In the genomic region with DNA sequence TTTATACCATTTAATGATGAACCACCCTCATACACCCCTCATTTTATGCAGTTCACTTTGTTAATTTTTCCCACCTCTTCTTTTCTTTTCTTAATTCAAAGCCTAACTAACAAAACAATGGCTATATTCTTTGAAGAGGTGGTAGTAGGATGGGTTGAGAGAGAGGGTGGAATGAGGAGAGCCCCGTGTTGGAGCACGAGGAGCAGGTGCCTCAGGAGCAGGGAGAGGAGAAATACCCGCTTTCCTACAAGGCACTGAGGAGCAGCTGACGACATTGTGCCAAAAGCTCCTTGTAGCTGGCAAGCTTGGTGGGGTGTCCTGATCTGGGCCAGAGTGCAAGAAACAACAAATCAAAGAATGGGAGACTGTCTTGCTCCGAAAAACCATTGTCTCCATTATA, we compare ENCODE assay signal across 22 cellular contexts.
DNase-seq lines count a peak whose midpoint lies in the region; ATAC-seq and TF ChIP-seq lines count a peak whose summit lies in the region.
"Had no signal": no experiment of that assay in that cellular context is flagged by ENCODE, and none has a peak within 500 bp of the region (broad histone marks: within the 10 kb centered on the region; RNA-seq: fewer than 3 reads in every experiment).

No MANE protein-coding gene starts in this region.

- peaks cover 11% of the 10 kb centered on the region for H3K9me3 Mint-ChIP-seq in nephron progenitor cell
- H3K9me3 Mint-ChIP-seq in naive thymus-derived CD8-positive, alpha-beta T cell: peaks cover 0 to 18% (median 9%) of the 10 kb centered on the region in 9 donors

- H3K27ac ChIP-seq in caudate nucleus (ENCODE audit: low read depth, low read length) (no peak overlapping the region), Karpas-422 (ENCODE audit: low read length) (no peak overlapping the region)
- H3K27ac ChIP-seq: BLaER1 had no signal

- no peak overlapping the region for H2AFZ ChIP-seq in Karpas-422 (ENCODE audit: low read length)

- POLR2A ChIA-PET in naive thymus-derived CD8-positive, alpha-beta T cell (lab: Charles Lee): no interaction called here

- H3K36me3 Mint-ChIP-seq in nephron progenitor cell (ENCODE audit: low read depth): no peaks in the 10 kb centered on the region
- H3K36me3 Mint-ChIP-seq in naive thymus-derived CD8-positive, alpha-beta T cell: peaks cover 0 to 6% (median 0%) of the 10 kb centered on the region in 3 donors
- H3K36me3 Mint-ChIP-seq: CD14-positive monocyte; CD4-positive, alpha-beta memory T cell; CD4-positive, CD25-positive, alpha-beta regulatory T cell had no signal

- H3K36me3 ChIP-seq in Karpas-422 (ENCODE audit: insufficient read depth, low read length): no peaks in the 10 kb centered on the region
- H3K36me3 ChIP-seq: BE2C, BLaER1 had no signal

- H3K4me1 ChIP-seq in Karpas-422 (ENCODE audit: low read length): no peaks in the 10 kb centered on the region
- H3K4me1 ChIP-seq: BE2C, BLaER1 had no signal

- H3K27me3 Mint-ChIP-seq in nephron progenitor cell (ENCODE audit: low read depth, poor library complexity): peaks cover 9% of the 10 kb centered on the region
- peaks cover 7 to 49% (median 26%) of the 10 kb centered on the region in 5 donors for H3K27me3 Mint-ChIP-seq in naive thymus-derived CD8-positive, alpha-beta T cell
- H3K27me3 Mint-ChIP-seq: CD4-positive, CD25-positive, alpha-beta regulatory T cell had no signal

- H3K27me3 ChIP-seq in Karpas-422 (ENCODE audit: low read length): 0 out of 2 replicates have a peak, but pooled peaks cover under 1% of the 10 kb centered on the region
- H3K27me3 ChIP-seq: BE2C, BLaER1 had no signal

- TF ChIP-seq CTCF in nephron progenitor cell (IDR thresholded peaks at IDR 0.05): no peak

- H3K27ac Mint-ChIP-seq in nephron progenitor cell: peak overlapping the region; percentile 40
- no peak overlapping the region for H3K27ac Mint-ChIP-seq in naive thymus-derived CD8-positive, alpha-beta T cell
- H3K27ac Mint-ChIP-seq: CD14-positive monocyte; CD4-positive, alpha-beta memory T cell; CD4-positive, CD25-positive, alpha-beta regulatory T cell; CD8-positive, alpha-beta memory T cell had no signal

- H4K20me1 ChIP-seq in Karpas-422 (ENCODE audit: insufficient read depth, low read depth, low read length): no peaks in the 10 kb centered on the region
- H4K20me1 ChIP-seq: BLaER1 had no signal

- H3K4me3 ChIP-seq in Karpas-422 (ENCODE audit: low read length): no peak overlapping the region
- H3K4me3 ChIP-seq: BLaER1 had no signal

- no peaks in the 10 kb centered on the region; the same call in 1 of the 2 replicates for H3K9me3 ChIP-seq in Karpas-422 (ENCODE audit: low read length)
- H3K9me3 ChIP-seq: BE2C had no signal

- H3K4me3 Mint-ChIP-seq in nephron progenitor cell: no peak overlapping the region
- no peak overlapping the region for H3K4me3 Mint-ChIP-seq in naive thymus-derived CD8-positive, alpha-beta T cell
- H3K4me3 Mint-ChIP-seq: CD14-positive monocyte; CD4-positive, alpha-beta memory T cell; CD4-positive, CD25-positive, alpha-beta regulatory T cell; CD8-positive, alpha-beta memory T cell had no signal

- no peak for ATAC-seq in naive thymus-derived CD8-positive, alpha-beta T cell

- no peak overlapping the region for H3K4me2 ChIP-seq in Karpas-422 (ENCODE audit: low read depth, low read length, poor library complexity, severe bottlenecking)
- H3K4me2 ChIP-seq: BLaER1 had no signal

- H3K9me2 ChIP-seq in Karpas-422 (replicated peaks; ENCODE audit: insufficient read depth, low read length): no peaks in the 10 kb centered on the region

- H3K79me2 ChIP-seq in Karpas-422 (ENCODE audit: low read length): no peaks in the 10 kb centered on the region

- no peak overlapping the region for H3K9ac ChIP-seq in Karpas-422 (ENCODE audit: low read length)
- H3K9ac ChIP-seq: BLaER1 had no signal

- DNase-seq in caudate nucleus (lab: John Stamatoyannopoulos, UW) (peak in 43 of 61 donors; percentile 4 to 88 (median 26)), nephron progenitor cell (no peak), Karpas-422 (no peak)
- DNase-seq in naive thymus-derived CD8-positive, alpha-beta T cell: no peak
- DNase-seq in activated effector memory CD4-positive, alpha-beta T cell treated with Interleukin-2 at 50 U/mL for 16 hours: no peak
- DNase-seq: 8988T; ACHN; BE2C; C1 segment of cervical spinal cord; CD4-positive, alpha-beta memory T cell; CD4-positive, CD25-positive, alpha-beta regulatory T cell; CD8-positive, alpha-beta memory T cell; COR-L47; DMS 273 treated with DMSO at 0.1 percent for 48 hours; DMS153; DMS53; DMS79; DND-41; EL; GF-D8 had no signal

- no peaks in the 10 kb centered on the region for H3K4me1 Mint-ChIP-seq in nephron progenitor cell
- no peaks in the 10 kb centered on the region for H3K4me1 Mint-ChIP-seq in naive thymus-derived CD8-positive, alpha-beta T cell
- H3K4me1 Mint-ChIP-seq: CD14-positive monocyte; CD4-positive, alpha-beta memory T cell; CD4-positive, CD25-positive, alpha-beta regulatory T cell; CD8-positive, alpha-beta memory T cell had no signal

Comparison
In these comparisons a context has a peak if more than half of its experiments do, and no peak if none do; other contexts are left out.
1. DNase-seq: peak in caudate nucleus (43 of 61); none in nephron progenitor cell (single experiment), naive thymus-derived CD8-positive, alpha-beta T cell (0 of 10), Karpas-422 (single experiment) and activated effector memory CD4-positive, alpha-beta T cell treated with Interleukin-2 at 50 U/mL for 16 hours (single experiment).